Comparison of ENCODE assay signal across 8 cellular contexts in genomic region chr17:75182319-75182568, GRCh38. TPM values are rescaled to one million over a fixed set of nuclear protein-coding genes. Genes with fewer than 3 reads are reported as not detected.
DNase-seq lines count a peak whose midpoint lies in the region; ATAC-seq and TF ChIP-seq lines count a peak whose summit lies in the region.

No MANE protein-coding gene starts in this region.

- no peaks in the 10 kb centered on the region for H3K27me3 Mint-ChIP-seq in Caco-2 (ENCODE audit: insufficient read depth, unreplicated experiment)
- H3K27me3 Mint-ChIP-seq in activated naive CD8-positive, alpha-beta T cell treated with anti-CD3 and anti-CD28 coated beads, Interleukin-2, amount 10 ng/mL, durations not matched to agents 7 days and 5 days = no peaks in the 10 kb centered on the region
- H3K27me3 Mint-ChIP-seq in immature natural killer cell (ENCODE audit: low read depth in 3 of 3) = peaks cover 10 to 22% (median 12%) of the 10 kb centered on the region in 3 donors

- no peaks in the 10 kb centered on the region for H3K9me3 ChIP-seq in Caco-2
- H3K9me3 ChIP-seq in stomach smooth muscle (ENCODE audit: control insufficient read depth in 2 of 2, low read length in 2 of 2) = no peaks in the 10 kb centered on the region

- no TSS peak for BruUV-seq in Caco-2 (replicated peaks; lab: Mats Ljungman, UMichigan)

- H3K27me3 ChIP-seq in Caco-2 (replicated peaks; ENCODE audit: control insufficient read depth, insufficient read depth, low read length) (no peaks in the 10 kb centered on the region), stomach smooth muscle (ENCODE audit: control insufficient read depth in 1 of 2, insufficient read depth in 2 of 2, low read length in 2 of 2) (no peaks in the 10 kb centered on the region)

- H3K4me1 ChIP-seq in Caco-2 (peaks cover 18% of the 10 kb centered on the region), stomach smooth muscle (ENCODE audit: control insufficient read depth, insufficient read depth, low read length) (peaks cover 17% of the 10 kb centered on the region)

- H3K4me1 Mint-ChIP-seq in Caco-2 (ENCODE audit: low read depth, unreplicated experiment) (peaks cover 17% of the 10 kb centered on the region), immature natural killer cell (peaks cover 32 to 38% of the 10 kb centered on the region in 2 donors)
- peaks cover 26% of the 10 kb centered on the region for H3K4me1 Mint-ChIP-seq in activated naive CD8-positive, alpha-beta T cell treated with anti-CD3 and anti-CD28 coated beads, Interleukin-2, amount 10 ng/mL, durations not matched to agents 7 days and 5 days

- CTCF ChIA-PET in Caco-2 (lab: Charles Lee) = interaction anchor here (2.3 kb wide), 1 partner anchor 19 kb away, joined by 6 read pairs; no protein-coding TSS in a partner anchor

- H3K4me3 Mint-ChIP-seq in Caco-2 (ENCODE audit: unreplicated experiment) (peak overlapping the region; percentile 88), immature natural killer cell (peak overlapping the region; percentile 91 to 96 (median 92))
- peak overlapping the region; percentile 92 for H3K4me3 Mint-ChIP-seq in activated naive CD8-positive, alpha-beta T cell treated with anti-CD3 and anti-CD28 coated beads, Interleukin-2, amount 10 ng/mL, durations not matched to agents 7 days and 5 days

- TF ChIP-seq CTCF in Caco-2 (IDR thresholded peaks at IDR 0.05; ENCODE audit: insufficient read depth in 1 of 2, low read depth in 1 of 2, low read length in 1 of 2, severe bottlenecking in 1 of 2, unreplicated experiment in 1 of 2) = no peak

- no peak for DNase-seq in Caco-2
- DNase-seq in activated naive CD8-positive, alpha-beta T cell treated with anti-CD3 and anti-CD28 coated beads, Interleukin-2, amount 10 ng/mL, durations not matched to agents 7 days and 5 days = no peak
- peak in 1 of 3 donors; percentile 42 for DNase-seq in immature natural killer cell
- no peak for DNase-seq in SIG-M5 (lab: John Stamatoyannopoulos, UW)
- no peak for DNase-seq in UCSD-AML1 (lab: John Stamatoyannopoulos, UW; ENCODE audit: unreplicated experiment)
- no peak for DNase-seq in ureter (ENCODE audit: low spot score)

- H3K27ac Mint-ChIP-seq in Caco-2 (ENCODE audit: unreplicated experiment) (peak overlapping the region; percentile 99), immature natural killer cell (peak overlapping the region in 5 of 6 donors; percentile 76 to 96 (median 90))
- H3K27ac Mint-ChIP-seq in activated naive CD8-positive, alpha-beta T cell treated with anti-CD3 and anti-CD28 coated beads, Interleukin-2, amount 10 ng/mL, durations not matched to agents 7 days and 5 days = peak overlapping the region; percentile 82

- peak overlapping the region; percentile 94 for H3K4me3 ChIP-seq in Caco-2 (ENCODE audit: low read depth, low read length)
- H3K4me3 ChIP-seq in stomach smooth muscle (ENCODE audit: low read length in 2 of 2) = peak overlapping the region; percentile 90

- H3K9ac ChIP-seq in stomach smooth muscle (ENCODE audit: low read length in 2 of 2) = peak overlapping the region; percentile 86 to 93

- ATAC-seq in HG02885 (IDR thresholded peaks at IDR 0.05; ENCODE audit: poor library complexity, unreplicated experiment) = peak; percentile 22
- no peak for ATAC-seq in activated naive CD8-positive, alpha-beta T cell treated with anti-CD3 and anti-CD28 coated beads, Interleukin-2, amount 10 ng/mL, durations not matched to agents 7 days and 5 days (ENCODE audit: low read depth)

- peak overlapping the region; percentile 94 for H3K27ac ChIP-seq in stomach smooth muscle (ENCODE audit: low read length)

- intact Hi-C loops in Caco-2 (cut with micrococcal nuclease; ENCODE audit: unreplicated experiment) = no loop called here

- POLR2A ChIA-PET in Caco-2 (lab: Charles Lee) = interaction anchor here (0.5 kb wide), 1 partner anchor 38 kb away, joined by 3 read pairs; no protein-coding TSS in a partner anchor
- POLR2A ChIA-PET in activated naive CD8-positive, alpha-beta T cell treated with anti-CD3 and anti-CD28 coated beads, Interleukin-2, amount 10 ng/mL, durations not matched to agents 7 days and 5 days (lab: Charles Lee) = interaction anchor here (1.0 to 1.9 kb wide), 5 partner anchors 8 to 274 kb away, joined by 3 to 18 read pairs (median 3); partner anchors contain the start of genes JPT1 and TMEM94

- peaks cover 2% of the 10 kb centered on the region for H3K36me3 ChIP-seq in Caco-2 (ENCODE audit: control insufficient read depth, insufficient read depth, low read length)
- H3K36me3 ChIP-seq in stomach smooth muscle (ENCODE audit: control insufficient read depth in 2 of 2, insufficient read depth in 2 of 2, low read length in 2 of 2) = peaks cover 2 to 3% of the 10 kb centered on the region in 2 donors

- H3K9me3 Mint-ChIP-seq in Caco-2 (ENCODE audit: unreplicated experiment) (no peaks in the 10 kb centered on the region), immature natural killer cell (no peaks in the 10 kb centered on the region)
- H3K9me3 Mint-ChIP-seq in activated naive CD8-positive, alpha-beta T cell treated with anti-CD3 and anti-CD28 coated beads, Interleukin-2, amount 10 ng/mL, durations not matched to agents 7 days and 5 days = no peaks in the 10 kb centered on the region

- H3K36me3 Mint-ChIP-seq in Caco-2 (ENCODE audit: insufficient read depth, unreplicated experiment) = peaks cover 65% of the 10 kb centered on the region
- H3K36me3 Mint-ChIP-seq in activated naive CD8-positive, alpha-beta T cell treated with anti-CD3 and anti-CD28 coated beads, Interleukin-2, amount 10 ng/mL, durations not matched to agents 7 days and 5 days = peaks cover 22% of the 10 kb centered on the region
- no peaks in the 10 kb centered on the region for H3K36me3 Mint-ChIP-seq in immature natural killer cell

RNA-seq across cellular contexts. Expression of gene SUMO2, which starts 0.5 kb away (rescaled TPM):
- total RNA-seq in Caco-2 (2022) (675 and 693 TPM in 2 replicates), ureter (326 TPM)
- 100 to 1,000 TPM; 470 to 500 TPM for total RNA-seq in activated naive CD8-positive, alpha-beta T cell treated with anti-CD3 and anti-CD28 coated beads, Interleukin-2, amount 10 ng/mL, durations not matched to agents 7 days and 5 days
- 100 to 1,000 TPM; 214 to 427 (median 404) TPM for polyA plus RNA-seq in immature natural killer cell

RNA-seq across cellular contexts. Expression of gene NUP85, which starts 23.2 kb away (rescaled TPM):
- 119 and 142 TPM in 2 replicates for total RNA-seq in Caco-2 (2022)
- total RNA-seq in activated naive CD8-positive, alpha-beta T cell treated with anti-CD3 and anti-CD28 coated beads, Interleukin-2, amount 10 ng/mL, durations not matched to agents 7 days and 5 days = 100 to 1,000 TPM; 154 to 167 TPM
- 10 to 100 TPM; 28.3 to 47.8 (median 41.1) TPM for polyA plus RNA-seq in immature natural killer cell
- 88.6 TPM for total RNA-seq in ureter

RNA-seq across cellular contexts. Expression of gene JPT1, which starts 27.9 kb away (rescaled TPM):
- total RNA-seq in Caco-2 (2022) (210 and 244 TPM in 2 replicates), ureter (93.9 TPM)
- 100 to 1,000 TPM; 194 to 213 TPM for total RNA-seq in activated naive CD8-positive, alpha-beta T cell treated with anti-CD3 and anti-CD28 coated beads, Interleukin-2, amount 10 ng/mL, durations not matched to agents 7 days and 5 days
- 100 to 1,000 TPM; 105 to 168 (median 133) TPM for polyA plus RNA-seq in immature natural killer cell

RNA-seq across cellular contexts. Expression of gene NT5C, which starts 50.7 kb away (rescaled TPM):
- total RNA-seq in Caco-2 (2022) (59.3 and 68.4 TPM in 2 replicates), ureter (81.6 TPM)
- total RNA-seq in activated naive CD8-positive, alpha-beta T cell treated with anti-CD3 and anti-CD28 coated beads, Interleukin-2, amount 10 ng/mL, durations not matched to agents 7 days and 5 days = 10 to 100 TPM; 69.9 to 70.8 TPM
- polyA plus RNA-seq in immature natural killer cell = 100 to 1,000 TPM in 1 of 3 donors, 10 to 100 TPM in 2; 80.3 to 111 (median 88.8) TPM
